21 cellular contexts compared by ENCODE assay signal in the genomic region with DNA sequence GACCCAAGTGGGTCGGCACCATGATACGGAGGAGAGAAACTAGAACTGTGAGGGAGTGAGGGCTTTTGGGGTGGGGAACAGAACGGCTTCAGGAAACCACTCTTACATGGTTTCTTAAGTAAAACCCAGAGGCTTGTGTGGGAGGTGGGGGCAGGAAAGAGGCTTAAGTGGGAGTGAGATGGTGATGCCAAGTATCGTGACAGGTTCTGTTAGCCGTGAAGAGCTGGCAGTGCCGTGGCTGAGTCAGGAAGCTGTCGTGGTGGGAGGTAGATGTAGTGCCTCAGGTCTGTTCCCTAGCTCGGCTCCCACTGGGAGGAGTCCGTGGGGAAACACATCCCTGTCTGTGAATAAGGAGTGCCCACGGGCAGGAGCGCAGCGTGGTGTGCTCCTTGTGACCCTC.
"Had no signal": no experiment of that assay in that cellular context is flagged by ENCODE, and none has a peak within 500 bp of the region (broad histone marks: within the 10 kb centered on the region; RNA-seq: fewer than 3 reads in every experiment).

No MANE protein-coding gene starts in this region.

- H3K36me3 Mint-ChIP-seq: naive B cell; stimulated activated naive B cell treated with anti-CD40 and anti-IgM and Interleukin-4, amounts not matched to agents 10 μg/mL and 1 μg/mL and 100 μg/mL, for 72 hours; T-cell had no signal

- H3K4me1 Mint-ChIP-seq: central memory CD8-positive, alpha-beta T cell had no signal

- H3K4me3 Mint-ChIP-seq: activated CD4-positive, alpha-beta T cell treated with anti-CD3 and anti-CD28 coated beads for 36 hours; activated T-helper 17 cell treated with anti-CD3 and anti-CD28 coated beads, Interleukin-2, amount 50 U/mL, for 72 hours; central memory CD8-positive, alpha-beta T cell; effector memory CD8-positive, alpha-beta T cell; naive B cell; stimulated activated naive B cell treated with anti-CD40 and anti-IgM and Interleukin-4, amounts not matched to agents 10 μg/mL and 1 μg/mL and 100 μg/mL, for 72 hours; T-cell had no signal

- H3K27ac ChIP-seq: adrenal gland, body of pancreas, epithelial cell of prostate, prostate gland, right lobe of liver, spleen, thoracic aorta, WERI-Rb-1 had no signal

- H3K27ac Mint-ChIP-seq: activated CD4-positive, alpha-beta T cell treated with anti-CD3 and anti-CD28 coated beads for 36 hours; activated T-helper 17 cell treated with anti-CD3 and anti-CD28 coated beads, Interleukin-2, amount 50 U/mL, for 72 hours; effector memory CD8-positive, alpha-beta T cell; stimulated activated naive B cell treated with anti-CD40 and anti-IgM and Interleukin-4, amounts not matched to agents 10 μg/mL and 1 μg/mL and 100 μg/mL, for 72 hours; T-cell had no signal

- H3K9me3 Mint-ChIP-seq: activated T-helper 17 cell treated with anti-CD3 and anti-CD28 coated beads, Interleukin-2, amount 50 U/mL, for 72 hours; central memory CD8-positive, alpha-beta T cell; effector memory CD8-positive, alpha-beta T cell; naive B cell; stimulated activated naive B cell treated with anti-CD40 and anti-IgM and Interleukin-4, amounts not matched to agents 10 μg/mL and 1 μg/mL and 100 μg/mL, for 72 hours; T-cell had no signal

- DNase-seq: activated CD4-positive, alpha-beta T cell treated with anti-CD3 and anti-CD28 coated beads for 36 hours; activated naive CD4-positive, alpha-beta T cell treated with anti-CD3 and anti-CD28 coated beads, Interleukin-2, amount 50 U/mL, for 16 hours; activated T-cell treated with anti-CD3 and anti-CD28 coated beads for 4 hours; adrenal gland; body of pancreas; effector memory CD8-positive, alpha-beta T cell; hippocampal formation; midbrain; naive B cell; right lobe of liver; spleen; stimulated activated CD4-positive, alpha-beta T cell treated with anti-CD3 and anti-CD28 coated beads, Interleukin-2, amount 100 ng/mL, for 24 hours; stimulated activated naive B cell treated with anti-CD40 and anti-IgM and Interleukin-4, amounts not matched to agents 10 μg/mL and 1 μg/mL and 100 μg/mL, for 72 hours; T-cell; T1000; WERI-Rb-1 had no signal
